8 cellular contexts compared by ENCODE assay signal in genomic region chr2:12057436-12058166, GRCh38.
DNase-seq lines count a peak whose midpoint lies in the region; ATAC-seq and FAIRE-seq lines count a peak whose summit lies in the region.

No MANE protein-coding gene starts in this region.

- peaks cover 3% of the 10 kb centered on the region for H3K9me3 Mint-ChIP-seq in activated CD4-positive, alpha-beta T cell treated with anti-CD3 and anti-CD28 coated beads for 36 hours (ENCODE audit: low read depth)

- peak; percentile 16 for DNase-seq in activated CD4-positive, alpha-beta T cell treated with anti-CD3 and anti-CD28 coated beads for 36 hours
- DNase-seq in activated CD4-positive, alpha-beta T cell treated with anti-CD3 and anti-CD28 coated beads, Interleukin-2, amount 50 U/mL, for 4 hours = no peak
- DNase-seq in SIG-M5 treated with dmso at 0.1 percent for 504 hours (lab: John Stamatoyannopoulos, UW; ENCODE audit: unreplicated experiment) (peak; percentile 93), left ventricle myocardium superior (peak; percentile 35), NCI-H524 (lab: John Stamatoyannopoulos, UW) (no peak), urothelium cell line (ENCODE audit: low spot score) (no peak)
- DNase-seq in activated CD4-positive, alpha-beta T cell treated with anti-CD3 and anti-CD28 coated beads for 48 hours = no peak

- POLR2A ChIA-PET in activated CD4-positive, alpha-beta T cell treated with anti-CD3 and anti-CD28 coated beads for 36 hours (lab: Charles Lee) = no interaction called here

- peaks cover 10% of the 10 kb centered on the region for H3K4me1 Mint-ChIP-seq in activated CD4-positive, alpha-beta T cell treated with anti-CD3 and anti-CD28 coated beads for 36 hours

- CTCF ChIA-PET in activated CD4-positive, alpha-beta T cell treated with anti-CD3 and anti-CD28 coated beads for 36 hours (lab: Charles Lee) = interaction anchor here (0.6 kb wide), 1 partner anchor 475 kb away, joined by 3 read pairs; no protein-coding TSS in a partner anchor

- H3K36me3 Mint-ChIP-seq in activated CD4-positive, alpha-beta T cell treated with anti-CD3 and anti-CD28 coated beads for 36 hours (ENCODE audit: low read depth) = no peaks in the 10 kb centered on the region

- no peak overlapping the region for H3K4me3 Mint-ChIP-seq in activated CD4-positive, alpha-beta T cell treated with anti-CD3 and anti-CD28 coated beads for 36 hours

- H3K27me3 Mint-ChIP-seq in activated CD4-positive, alpha-beta T cell treated with anti-CD3 and anti-CD28 coated beads for 36 hours = peaks cover 2% of the 10 kb centered on the region

- intact Hi-C loops in activated CD4-positive, alpha-beta T cell treated with anti-CD3 and anti-CD28 coated beads for 36 hours (cut with DNase I, micrococcal nuclease) = no loop called here
- intact Hi-C loops in left ventricle myocardium superior (cut with micrococcal nuclease) = no loop called here

- no peak overlapping the region for H3K27ac Mint-ChIP-seq in activated CD4-positive, alpha-beta T cell treated with anti-CD3 and anti-CD28 coated beads for 36 hours

- no peak for FAIRE-seq in urothelium cell line (lab: Jason Lieb, UNC)

- peak; percentile 33 for ATAC-seq in activated CD4-positive, alpha-beta T cell treated with anti-CD3 and anti-CD28 coated beads for 36 hours
- peak; percentile 89 for ATAC-seq in HG03060 (IDR thresholded peaks at IDR 0.05; ENCODE audit: low read depth, unreplicated experiment)
- peak; percentile 32 for ATAC-seq in left ventricle myocardium superior

Comparison
In these comparisons a context has a peak if more than half of its experiments do, and no peak if none do; other contexts are left out.
1. DNase-seq: peak in activated CD4-positive, alpha-beta T cell treated with anti-CD3 and anti-CD28 coated beads for 36 hours (single experiment), SIG-M5 treated with dmso at 0.1 percent for 504 hours (single experiment) and left ventricle myocardium superior (single experiment); none in activated CD4-positive, alpha-beta T cell treated with anti-CD3 and anti-CD28 coated beads, Interleukin-2, amount 50 U/mL, for 4 hours (0 of 2), NCI-H524 (0 of 2), urothelium cell line (single experiment) and activated CD4-positive, alpha-beta T cell treated with anti-CD3 and anti-CD28 coated beads for 48 hours (single experiment).
2. ATAC-seq: peak in every context shown above with its lines; median percentile 89 in HG03060; 33 in activated CD4-positive, alpha-beta T cell treated with anti-CD3 and anti-CD28 coated beads for 36 hours; 32 in left ventricle myocardium superior.